Comparison of ENCODE assay signal across 18 cellular contexts in the genomic region with DNA sequence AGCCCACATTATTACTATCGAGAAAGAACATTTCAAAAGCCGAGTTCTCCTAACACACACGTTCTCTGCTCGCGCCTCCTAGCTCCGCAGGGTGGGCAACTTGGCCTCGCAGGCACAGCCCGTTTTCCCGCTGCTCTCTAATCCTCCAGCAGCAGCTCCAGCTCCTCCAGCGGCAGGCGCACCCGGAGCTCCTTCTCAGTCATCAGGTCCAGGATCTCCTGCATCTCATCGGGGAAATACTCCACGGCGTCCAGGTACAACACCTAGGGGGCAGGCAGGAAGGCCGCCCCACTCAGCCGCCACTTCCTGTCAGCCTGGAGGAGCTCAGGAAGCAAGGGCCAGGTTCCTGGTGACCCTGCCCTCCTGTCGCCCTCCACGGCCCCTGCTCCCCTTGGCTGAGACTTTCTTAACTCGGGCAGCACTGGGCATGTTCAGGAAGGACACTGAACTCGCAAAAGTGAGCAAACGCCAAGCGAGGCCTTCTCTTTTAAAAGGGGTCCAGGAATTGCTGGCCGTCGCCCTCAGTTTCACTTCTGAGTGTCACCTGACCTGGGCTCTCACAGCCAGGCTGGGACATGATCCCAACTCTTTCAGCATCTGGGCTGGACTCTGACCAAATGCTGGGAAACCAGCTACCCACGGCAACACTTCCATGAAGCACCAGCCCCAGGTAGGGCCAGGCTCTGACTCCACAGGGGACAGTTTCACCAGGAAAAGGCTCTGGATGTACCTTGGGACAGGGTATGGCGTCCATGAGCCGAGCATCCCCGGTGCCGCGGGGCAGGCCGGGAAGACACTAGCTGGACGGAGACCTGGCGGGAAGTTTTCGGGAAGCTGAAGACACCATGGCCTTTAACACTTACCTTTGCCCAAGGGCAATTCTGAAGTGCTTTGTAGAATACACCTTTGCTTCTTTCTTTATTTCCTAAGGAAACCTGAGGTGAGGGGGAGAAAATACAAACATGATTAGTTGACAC. TPM values are rescaled to one million over a fixed set of nuclear protein-coding genes. Genes with fewer than 3 reads are reported as not detected.
A peak's percentile ranks its signal among the peaks of the same experiment; 100 is the strongest.
DNase-seq lines count a peak whose midpoint lies in the region; ATAC-seq and TF ChIP-seq lines count a peak whose summit lies in the region.
"Had no signal": no experiment of that assay in that cellular context is flagged by ENCODE, and none has a peak within 500 bp of the region (broad histone marks: within the 10 kb centered on the region; RNA-seq: fewer than 3 reads in every experiment).

No MANE protein-coding gene starts in this region.

- TF ChIP-seq CTCF in coronary artery (IDR thresholded peaks at IDR 0.05) (no peak), testis (IDR thresholded peaks at IDR 0.05) (no peak), colonic mucosa (IDR thresholded peaks at IDR 0.05) (no peak)

- H3K27me3 ChIP-seq in testis: no peaks in the 10 kb centered on the region
- no peaks in the 10 kb centered on the region for H3K27me3 ChIP-seq in colonic mucosa

- no peak overlapping the region for H3K9ac ChIP-seq in colonic mucosa (ENCODE audit: low read depth in 2 of 2, low read length in 2 of 2)

- intact Hi-C loops in testis (cut with DNase I; ENCODE audit: low total_unique reads): no loop called here
- intact Hi-C loops in colonic mucosa (cut with DNase I): no loop called here

- no peaks in the 10 kb centered on the region for H3K36me3 ChIP-seq in testis (ENCODE audit: low read depth, missing control alignments)
- H3K36me3 ChIP-seq in colonic mucosa: no peaks in the 10 kb centered on the region

- H3K36me3 Mint-ChIP-seq in activated naive CD8-positive, alpha-beta T cell treated with anti-CD3 and anti-CD28 coated beads for 36 hours: peaks cover 12% of the 10 kb centered on the region
- peaks cover 31% of the 10 kb centered on the region for H3K36me3 Mint-ChIP-seq in activated naive CD8-positive, alpha-beta T cell treated with anti-CD3 and anti-CD28 coated beads, Interleukin-2, amount 50 U/mL, for 24 hours (ENCODE audit: low read depth)

- ATAC-seq in activated naive CD8-positive, alpha-beta T cell treated with anti-CD3 and anti-CD28 coated beads, Interleukin-2, amount 50 U/mL, for 24 hours: no peak
- ATAC-seq: Panc1 had no signal

- no peak for TF ChIP-seq POLR2A in testis (IDR thresholded peaks at IDR 0.05)

- H3K4me1 ChIP-seq in testis (peaks cover 18% of the 10 kb centered on the region), colonic mucosa (no peaks in the 10 kb centered on the region)

- no peaks in the 10 kb centered on the region for H3K27me3 Mint-ChIP-seq in activated naive CD8-positive, alpha-beta T cell treated with anti-CD3 and anti-CD28 coated beads for 36 hours
- no peaks in the 10 kb centered on the region for H3K27me3 Mint-ChIP-seq in activated naive CD8-positive, alpha-beta T cell treated with anti-CD3 and anti-CD28 coated beads, Interleukin-2, amount 50 U/mL, for 24 hours

- H3K9me3 ChIP-seq in testis: no peaks in the 10 kb centered on the region
- H3K9me3 ChIP-seq in colonic mucosa: no peaks in the 10 kb centered on the region
- H3K9me3 ChIP-seq: A549 had no signal

- no peak for DNase-seq in activated naive CD8-positive, alpha-beta T cell treated with anti-CD3 and anti-CD28 coated beads for 36 hours
- no peak for DNase-seq in activated naive CD8-positive, alpha-beta T cell treated with anti-CD3 and anti-CD28 coated beads, Interleukin-2, amount 50 U/mL, for 24 hours
- DNase-seq in coronary artery (ENCODE audit: low spot score) (peak; percentile 2), midbrain (lab: John Stamatoyannopoulos, UW) (peak; percentile 46), testis (peak; percentile 13), colonic mucosa (no peak), KBM-7 (no peak)
- DNase-seq: COR-L47, DMS153, EL, Karpas-422, NCI-H187 treated with DMSO at 0.1 percent for 48 hours, NCI-H2171, NCI-H446 treated with DMSO at 0.1 percent for 48 hours, NCI-H82 had no signal

- in situ Hi-C loops in KBM-7 (cut with MboI; ENCODE audit: low pct_unique_long_range_greater_than_20kb, low sequenced_read_pairs): no loop called here

- no peak overlapping the region for H3K4me3 Mint-ChIP-seq in activated naive CD8-positive, alpha-beta T cell treated with anti-CD3 and anti-CD28 coated beads for 36 hours
- no peak overlapping the region for H3K4me3 Mint-ChIP-seq in activated naive CD8-positive, alpha-beta T cell treated with anti-CD3 and anti-CD28 coated beads, Interleukin-2, amount 50 U/mL, for 24 hours

- H3K27ac Mint-ChIP-seq in activated naive CD8-positive, alpha-beta T cell treated with anti-CD3 and anti-CD28 coated beads for 36 hours: peak overlapping the region; percentile 38
- H3K27ac Mint-ChIP-seq in activated naive CD8-positive, alpha-beta T cell treated with anti-CD3 and anti-CD28 coated beads, Interleukin-2, amount 50 U/mL, for 24 hours: no peak overlapping the region

- H3K9me3 Mint-ChIP-seq in activated naive CD8-positive, alpha-beta T cell treated with anti-CD3 and anti-CD28 coated beads for 36 hours: no peaks in the 10 kb centered on the region
- no peaks in the 10 kb centered on the region for H3K9me3 Mint-ChIP-seq in activated naive CD8-positive, alpha-beta T cell treated with anti-CD3 and anti-CD28 coated beads, Interleukin-2, amount 50 U/mL, for 24 hours

- H3K4me1 Mint-ChIP-seq in activated naive CD8-positive, alpha-beta T cell treated with anti-CD3 and anti-CD28 coated beads for 36 hours: peaks cover 21% of the 10 kb centered on the region
- H3K4me1 Mint-ChIP-seq in activated naive CD8-positive, alpha-beta T cell treated with anti-CD3 and anti-CD28 coated beads, Interleukin-2, amount 50 U/mL, for 24 hours: peaks cover 18% of the 10 kb centered on the region

- 88 to 89% methylated on average over 34 to 35 of the region's 35 CpGs for WGBS in testis, 2 donors

- no peak overlapping the region for H3K27ac ChIP-seq in coronary artery
- no peak overlapping the region for H3K27ac ChIP-seq in testis
- H3K27ac ChIP-seq in colonic mucosa: no peak overlapping the region
- H3K27ac ChIP-seq: A549, C4-2B had no signal

- H3K4me3 ChIP-seq in coronary artery: no peak overlapping the region
- no peak overlapping the region for H3K4me3 ChIP-seq in testis
- H3K4me3 ChIP-seq in colonic mucosa: no peak overlapping the region
- H3K4me3 ChIP-seq: A549 had no signal

RNA-seq across cellular contexts. Expression of a gene that starts 22.1 kb away (rescaled TPM):
- 100 to 1,000 TPM; 129 to 130 TPM for total RNA-seq in activated naive CD8-positive, alpha-beta T cell treated with anti-CD3 and anti-CD28 coated beads for 36 hours
- 100 to 1,000 TPM; 111 to 133 TPM for total RNA-seq in testis
- 300 TPM for polyA plus RNA-seq in testis (ENCODE audit: insufficient read depth, low read depth, low replicate concordance)
- 10 to 100 TPM; 68.3 to 92.6 TPM for total RNA-seq in colonic mucosa

RNA-seq across cellular contexts. Expression of a gene that starts 53.3 kb away (rescaled TPM):
- total RNA-seq in activated naive CD8-positive, alpha-beta T cell treated with anti-CD3 and anti-CD28 coated beads for 36 hours: 10 to 100 TPM; 23.2 to 25.4 TPM
- total RNA-seq in testis (10 to 100 TPM; 31.3 to 34.8 TPM), colonic mucosa (10 to 100 TPM; 14.7 to 22.1 TPM)
- polyA plus RNA-seq in testis (ENCODE audit: insufficient read depth, low read depth, low replicate concordance): 16.7 TPM

Comparison
In these comparisons a context has a peak if more than half of its experiments do, and no peak if none do; other contexts are left out.
1. DNase-seq: peak in coronary artery (single experiment), midbrain (single experiment) and testis (single experiment); none in activated naive CD8-positive, alpha-beta T cell treated with anti-CD3 and anti-CD28 coated beads for 36 hours (single experiment), activated naive CD8-positive, alpha-beta T cell treated with anti-CD3 and anti-CD28 coated beads, Interleukin-2, amount 50 U/mL, for 24 hours (single experiment), colonic mucosa (single experiment) and KBM-7 (single experiment).